Comparison of ENCODE assay signal across 8 cellular contexts in the genomic region with DNA sequence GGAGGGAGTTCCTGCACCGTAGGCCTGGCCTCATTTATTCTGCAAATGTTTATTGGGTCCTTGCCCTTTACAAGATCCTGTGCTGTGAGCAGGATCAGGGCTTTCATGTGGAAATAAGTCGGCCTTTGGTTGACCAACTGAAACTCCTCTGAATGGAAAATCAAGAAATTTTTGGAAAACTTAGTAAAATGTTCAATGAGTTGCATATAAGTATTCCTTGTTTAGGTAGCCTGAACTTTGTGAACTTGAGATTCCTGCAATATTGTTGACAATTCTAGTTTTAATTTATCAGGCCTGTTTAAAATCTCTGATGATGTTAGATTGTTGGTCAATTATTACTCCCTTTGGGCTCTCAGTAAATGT. TPM values are rescaled to one million over a fixed set of nuclear protein-coding genes. Genes with fewer than 3 reads are reported as not detected.
DNase-seq lines count a peak whose midpoint lies in the region; ATAC-seq and TF ChIP-seq lines count a peak whose summit lies in the region.

No MANE protein-coding gene starts in this region.

- H3K27me3 Mint-ChIP-seq in T-helper 1 cell treated with Interleukin-12 subunit alpha and Interleukin-12 subunit beta and Interleukin-4 antibody, amounts not matched to agents 30 μg/mL and 1 μg/mL, for 36 hours (ENCODE audit: low read depth), result no peaks in the 10 kb centered on the region

- H3K9me3 Mint-ChIP-seq in T-helper 1 cell treated with Interleukin-12 subunit alpha and Interleukin-12 subunit beta and Interleukin-4 antibody, amounts not matched to agents 30 μg/mL and 1 μg/mL, for 36 hours, result no peaks in the 10 kb centered on the region

- peak overlapping the region; percentile 94 for H3K27ac ChIP-seq in psoas muscle

- DNase-seq in GM06990 (ENCODE audit: extremely low read depth, insufficient read length), result no peak
- DNase-seq in fibroblast of villous mesenchyme (ENCODE audit: low read depth), result no peak
- DNase-seq in psoas muscle, result no peak
- no peak for DNase-seq in NCI-H2029 treated with DMSO at 0.1 percent for 48 hours (lab: John Stamatoyannopoulos, UW)
- DNase-seq in NCI-H1092 treated with DMSO at 0.1 percent for 48 hours (lab: John Stamatoyannopoulos, UW), result no peak
- no peak for DNase-seq in foreskin melanocyte

- no peak for ATAC-seq in psoas muscle
- ATAC-seq in HG02610 (IDR thresholded peaks at IDR 0.05; ENCODE audit: unreplicated experiment), result no peak

- intact Hi-C loops in psoas muscle (cut with DNase I), result loop anchor here (2.0 to 5.0 kb wide), 2 partner anchors 35 to 36 kb away; a partner anchor contains a TSS

- H3K4me1 ChIP-seq in psoas muscle, result peaks cover 49% of the 10 kb centered on the region

- TF ChIP-seq CTCF in GM06990 (IDR thresholded peaks at IDR 0.05; ENCODE audit: insufficient read depth, low read length, poor library complexity, severe bottlenecking) (no peak), fibroblast of villous mesenchyme (IDR thresholded peaks at IDR 0.05; ENCODE audit: insufficient read depth, low read depth, low read length) (no peak), psoas muscle (IDR thresholded peaks at IDR 0.05) (no peak)

- WGBS in psoas muscle, 3 donors, result 0 to 3% (median 0%) methylated on average over 2 of the region's 2 CpGs

- no peaks in the 10 kb centered on the region for H3K9me3 ChIP-seq in psoas muscle

- H3K4me3 ChIP-seq in GM06990 (replicated peaks; ENCODE audit: low read depth, low read length) (peak overlapping the region; percentile 76), fibroblast of villous mesenchyme (ENCODE audit: low read depth, low read length) (peak overlapping the region; percentile 85), psoas muscle (peak overlapping the region; percentile 73)

- H3K36me3 ChIP-seq in GM06990 (ENCODE audit: control insufficient read depth, insufficient read depth, low read length) (peaks cover 3% of the 10 kb centered on the region), psoas muscle (ENCODE audit: insufficient read depth in 1 of 2, low read depth in 1 of 2) (peaks cover 8 to 35% of the 10 kb centered on the region in 2 donors)

- H3K36me3 Mint-ChIP-seq in T-helper 1 cell treated with Interleukin-12 subunit alpha and Interleukin-12 subunit beta and Interleukin-4 antibody, amounts not matched to agents 30 μg/mL and 1 μg/mL, for 36 hours (ENCODE audit: low read depth), result peaks cover 38% of the 10 kb centered on the region

- peak overlapping the region; percentile 89 for H3K27ac Mint-ChIP-seq in T-helper 1 cell treated with Interleukin-12 subunit alpha and Interleukin-12 subunit beta and Interleukin-4 antibody, amounts not matched to agents 30 μg/mL and 1 μg/mL, for 36 hours

- peak overlapping the region; percentile 94 for H3K4me3 Mint-ChIP-seq in T-helper 1 cell treated with Interleukin-12 subunit alpha and Interleukin-12 subunit beta and Interleukin-4 antibody, amounts not matched to agents 30 μg/mL and 1 μg/mL, for 36 hours

- peaks cover 35% of the 10 kb centered on the region for H3K4me1 Mint-ChIP-seq in T-helper 1 cell treated with Interleukin-12 subunit alpha and Interleukin-12 subunit beta and Interleukin-4 antibody, amounts not matched to agents 30 μg/mL and 1 μg/mL, for 36 hours (ENCODE audit: low read depth)

- H3K27me3 ChIP-seq in GM06990 (replicated peaks; ENCODE audit: control insufficient read depth, insufficient read depth, low read length) (no peaks in the 10 kb centered on the region), psoas muscle (ENCODE audit: insufficient read depth in 3 of 3, low read length in 2 of 3) (no peaks in the 10 kb centered on the region)

RNA-seq across cellular contexts. Expression of a gene that starts 1.1 kb away (rescaled TPM):
- total RNA-seq in fibroblast of villous mesenchyme (12.1 and 13.9 TPM in 2 replicates), psoas muscle (10 to 100 TPM; 11.2 to 16.0 (median 12.3) TPM)
- polyA plus RNA-seq in psoas muscle, result 10 to 100 TPM in 1 of 3 donors, 1 to 10 TPM in 2; 4.6 to 12.1 (median 5.8) TPM

RNA-seq across cellular contexts. Expression of a gene that starts 35.0 kb away (rescaled TPM):
- total RNA-seq in fibroblast of villous mesenchyme, result 628 and 886 TPM in 2 replicates
- total RNA-seq in psoas muscle, result 100 to 1,000 TPM; 205 to 285 (median 241) TPM
- 100 to 1,000 TPM in 2 of 3 donors, 10 to 100 TPM in 1; 85.7 to 252 (median 172) TPM for polyA plus RNA-seq in psoas muscle

RNA-seq across cellular contexts. Expression of a gene that starts 52.9 kb away (rescaled TPM):
- total RNA-seq in fibroblast of villous mesenchyme, result 0.32 TPM in 1 of 2 replicates, not detected in the other
- not detected for total RNA-seq in psoas muscle
- polyA plus RNA-seq in psoas muscle, result under 1 TPM in 1 of 3 donors, not detected in 2; 0.16 TPM
